8 cellular contexts compared by ENCODE assay signal in the genomic region with DNA sequence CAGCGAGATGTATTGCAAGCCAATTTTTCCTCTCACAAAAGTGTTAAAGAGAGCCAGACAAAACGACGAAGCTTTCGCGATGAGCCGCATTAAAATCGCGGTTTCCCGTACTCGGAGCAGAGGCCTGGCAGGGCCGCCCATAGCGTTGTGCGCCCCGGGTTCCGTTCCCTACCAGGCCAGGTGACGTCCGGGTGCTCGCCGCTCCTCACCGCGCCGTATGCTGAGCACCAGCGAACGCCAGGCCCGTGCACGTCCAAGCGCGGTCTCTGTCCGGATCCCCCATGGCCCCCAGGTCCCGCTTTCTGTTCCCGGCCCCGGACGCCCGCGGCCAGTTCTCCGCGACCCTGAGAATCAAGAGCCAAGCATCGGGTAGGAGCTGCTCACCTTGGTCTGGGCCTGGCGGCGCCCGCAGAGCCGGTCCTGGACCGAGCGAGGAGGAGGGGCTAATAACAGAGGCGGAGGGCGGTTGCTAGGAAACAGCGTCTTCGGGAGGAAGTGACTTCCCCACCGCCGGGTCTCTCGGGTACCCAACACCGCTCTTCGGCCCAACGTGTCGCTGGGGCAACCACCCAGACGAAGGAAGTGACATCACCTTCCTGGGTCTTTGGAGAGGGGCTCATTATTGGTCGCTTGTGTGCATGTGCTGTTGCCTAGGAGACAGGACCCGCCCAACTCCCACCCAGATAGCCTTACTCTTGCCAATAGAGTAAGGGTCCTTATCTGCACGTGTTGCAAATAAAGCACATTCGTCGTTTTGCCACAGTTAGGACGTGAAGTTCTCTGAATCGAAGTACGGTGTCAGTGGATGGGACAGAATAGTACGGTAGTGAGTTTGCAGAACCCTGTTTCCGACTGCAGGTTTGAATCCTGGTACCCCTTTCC. TPM values are rescaled to one million over a fixed set of nuclear protein-coding genes. Genes with fewer than 3 reads are reported as not detected.
A peak's percentile ranks its signal among the peaks of the same experiment; 100 is the strongest.
DNase-seq lines count a peak whose midpoint lies in the region; ATAC-seq, FAIRE-seq and TF ChIP-seq lines count a peak whose summit lies in the region.

MAP9 (minus strand) TSS at position 579 of the 882 bp plus-strand sequence. CDS start 1,115 bp downstream, outside the sequence.

- no peaks in the 10 kb centered on the region for H3K9me3 ChIP-seq in pancreas
- no peaks in the 10 kb centered on the region for H3K9me3 ChIP-seq in thyroid gland

- WGBS in pancreas, 2 donors, result 3 to 4% methylated on average over 66 of the region's 66 CpGs
- 12 to 15% methylated on average over 23 to 26 of the region's 66 CpGs for whole genome bisulfite sequencing in thyroid gland, 2 donors

- no peaks in the 10 kb centered on the region for H3K27me3 Mint-ChIP-seq in IgD-negative memory B cell

- H3K36me3 Mint-ChIP-seq in IgD-negative memory B cell, result no peaks in the 10 kb centered on the region
- no peaks in the 10 kb centered on the region for H3K36me3 Mint-ChIP-seq in activated naive CD4-positive, alpha-beta T cell treated with anti-CD3 and anti-CD28 coated beads, Interleukin-2, amount 50 U/mL, for 72 hours

- peak; percentile 99 for DNase-seq in DMS153 (lab: John Stamatoyannopoulos, UW)
- DNase-seq in SK-MEL-5 (ENCODE audit: low read depth, low spot score), result peak; percentile 96
- peak; percentile 84 to 90 for DNase-seq in activated naive CD4-positive, alpha-beta T cell treated with anti-CD3 and anti-CD28 coated beads, Interleukin-2, amount 50 U/mL, for 72 hours (ENCODE audit: low spot score in 2 of 2)
- DNase-seq in head of caudate nucleus, result peak; percentile 82 to 99 (median 94)
- DNase-seq in pancreas, result peak; percentile 85 to 96 (median 94)
- peak; percentile 93 to 94 for DNase-seq in thyroid gland

- TF ChIP-seq CTCF in pancreas (IDR thresholded peaks at IDR 0.05) (no peak), thyroid gland (IDR thresholded peaks at IDR 0.05) (no peak)

- peak within 1 kb of the TSS; percentile 7 to 68 (median 41) for H3K27ac ChIP-seq in pancreas
- H3K27ac ChIP-seq in thyroid gland, result peak within 1 kb of the TSS in 1 of 3 donors; percentile 21

- intact Hi-C loops in head of caudate nucleus (cut with DNase I), result no loop called here
- intact Hi-C loops in pancreas (cut with DNase I), result no loop called here
- intact Hi-C loops in thyroid gland (cut with DNase I), result no loop called here

- H3K9me3 Mint-ChIP-seq in IgD-negative memory B cell, result peaks cover 0 to 5% (median 0%) of the 10 kb centered on the region in 3 donors
- no peaks in the 10 kb centered on the region for H3K9me3 Mint-ChIP-seq in activated naive CD4-positive, alpha-beta T cell treated with anti-CD3 and anti-CD28 coated beads, Interleukin-2, amount 50 U/mL, for 72 hours

- H3K27ac Mint-ChIP-seq in IgD-negative memory B cell, result peak within 1 kb of the TSS; percentile 95 to 99 (median 97)
- H3K27ac Mint-ChIP-seq in activated naive CD4-positive, alpha-beta T cell treated with anti-CD3 and anti-CD28 coated beads, Interleukin-2, amount 50 U/mL, for 72 hours, result peak within 1 kb of the TSS; percentile 93 to 96

- H3K4me3 ChIP-seq in pancreas (peak within 1 kb of the TSS; percentile 50 to 79 (median 56)), thyroid gland (replicated peaks in 1 of 3) (peak within 1 kb of the TSS; percentile 6 to 44 (median 33))

- TF ChIP-seq POLR2A in thyroid gland (IDR thresholded peaks at IDR 0.05), result peak in 1 of 2 donors; percentile 66

- H3K27me3 ChIP-seq in pancreas (no peaks in the 10 kb centered on the region), thyroid gland (no peaks in the 10 kb centered on the region)

- H3K4me1 Mint-ChIP-seq in IgD-negative memory B cell, result peaks cover 8 to 11% (median 9%) of the 10 kb centered on the region in 3 donors

- in situ Hi-C loops in SK-MEL-5 (cut with HindIII; ENCODE audit: low pct_unique_long_range_greater_than_20kb, low sequenced_read_pairs), result no loop called here

- H3K4me3 Mint-ChIP-seq in IgD-negative memory B cell, result peak within 1 kb of the TSS; percentile 85 to 97 (median 94)

- ATAC-seq in GM21528 (IDR thresholded peaks at IDR 0.05; ENCODE audit: low FRiP score, unreplicated experiment) (peak; percentile 99), pancreas (peak; percentile 98 to 99 (median 98))
- peak; percentile 95 to 96 for ATAC-seq in activated naive CD4-positive, alpha-beta T cell treated with anti-CD3 and anti-CD28 coated beads, Interleukin-2, amount 50 U/mL, for 72 hours

- H3K36me3 ChIP-seq in pancreas (no peaks in the 10 kb centered on the region), thyroid gland (peaks cover 0 to 4% of the 10 kb centered on the region in 2 donors)

- FAIRE-seq in pancreas (lab: Jason Lieb, UNC), result no peak

- H3K4me1 ChIP-seq in pancreas (peaks cover 0 to 17% (median 0%) of the 10 kb centered on the region in 3 donors), thyroid gland (no peaks in the 10 kb centered on the region)

RNA-seq across cellular contexts. Expression of gene MAP9, which starts in this region (rescaled TPM):
- polyA plus RNA-seq in IgD-negative memory B cell (7.4 TPM), pancreas (1 to 10 TPM; 2.7 to 4.9 TPM)
- total RNA-seq in SK-MEL-5 (2014; rRNA removed; shearing (Covaris generic)), result 3.3 and 3.6 TPM in 2 replicates
- polyA plus RNA-seq in SK-MEL-5 (2015; cell fraction: cytosol; rRNA removed), result 3.2 and 5.8 TPM in 2 replicates
- polyA plus RNA-seq in SK-MEL-5 (2015; cell fraction: nucleus; rRNA removed), result 10.4 and 12.0 TPM in 2 replicates
- total RNA-seq in activated naive CD4-positive, alpha-beta T cell treated with anti-CD3 and anti-CD28 coated beads, Interleukin-2, amount 50 U/mL, for 72 hours, result 1 to 10 TPM; 6.5 to 6.9 TPM
- total RNA-seq in pancreas (10 to 100 TPM in 1 of 6 donors, 1 to 10 TPM in 5; 4.2 to 10.1 (median 6.7) TPM), thyroid gland (10 to 100 TPM; 12.1 to 32.0 (median 25.0) TPM)
